Comparison of ENCODE assay signal across 8 cellular contexts in genomic region chr7:126700807-126701604, GRCh38.
A peak's percentile ranks its signal among the peaks of the same experiment; 100 is the strongest.
DNase-seq lines count a peak whose midpoint lies in the region; ATAC-seq and TF ChIP-seq lines count a peak whose summit lies in the region.

No MANE protein-coding gene starts in this region.

- no peaks in the 10 kb centered on the region for H3K4me1 ChIP-seq in Peyer's patch

- H3K27me3 Mint-ChIP-seq in activated naive CD4-positive, alpha-beta T cell treated with anti-CD3 and anti-CD28 coated beads for 36 hours (ENCODE audit: low read depth) = peaks cover 2% of the 10 kb centered on the region

- no peaks in the 10 kb centered on the region for H3K27me3 ChIP-seq in Peyer's patch

- no peak overlapping the region for H3K4me3 ChIP-seq in Peyer's patch

- intact Hi-C loops in activated naive CD4-positive, alpha-beta T cell treated with anti-CD3 and anti-CD28 coated beads for 36 hours (cut with micrococcal nuclease) = no loop called here

- H3K27ac Mint-ChIP-seq in activated naive CD4-positive, alpha-beta T cell treated with anti-CD3 and anti-CD28 coated beads for 36 hours = no peak overlapping the region

- no peak overlapping the region for H3K4me3 Mint-ChIP-seq in activated naive CD4-positive, alpha-beta T cell treated with anti-CD3 and anti-CD28 coated beads for 36 hours

- CTCF ChIA-PET in activated naive CD4-positive, alpha-beta T cell treated with anti-CD3 and anti-CD28 coated beads for 36 hours (lab: Charles Lee) = no interaction called here
- CTCF ChIA-PET in HEK293T (lab: Yijun Ruan, JAX) = interaction anchor here (0.6 kb wide), 1 partner anchor 754 kb away, joined by 3 read pairs; no protein-coding TSS in a partner anchor

- no peak for TF ChIP-seq POLR2A in Peyer's patch (IDR thresholded peaks at IDR 0.05)

- peaks cover 4% of the 10 kb centered on the region for H3K9me3 Mint-ChIP-seq in activated naive CD4-positive, alpha-beta T cell treated with anti-CD3 and anti-CD28 coated beads for 36 hours

- POLR2A ChIA-PET in HEK293T (lab: Yijun Ruan, JAX) = no interaction called here

- peak; percentile 78 for DNase-seq in GM03348 (ENCODE audit: low spot score)
- DNase-seq in HT1080 (ENCODE audit: low read depth) = peak; percentile 99
- peak in 2 of 3 donors; percentile 56 to 60 for DNase-seq in Peyer's patch
- peak; percentile 72 for DNase-seq in activated naive CD4-positive, alpha-beta T cell treated with anti-CD3 and anti-CD28 coated beads for 36 hours
- DNase-seq in islet precursor cell = peak; percentile 96
- DNase-seq in stimulated activated CD8-positive, alpha-beta memory T cell treated with anti-CD3 and anti-CD28 coated beads, Interleukin-7, amount 100 ng/mL, for 4 hours (ENCODE audit: low read depth in 2 of 2) = peak; percentile 20 to 27
- DNase-seq in HEK293T (ENCODE audit: extremely low spot score) = no peak

- H3K36me3 Mint-ChIP-seq in activated naive CD4-positive, alpha-beta T cell treated with anti-CD3 and anti-CD28 coated beads for 36 hours (ENCODE audit: low read depth) = no peaks in the 10 kb centered on the region

- H3K4me1 Mint-ChIP-seq in activated naive CD4-positive, alpha-beta T cell treated with anti-CD3 and anti-CD28 coated beads for 36 hours (ENCODE audit: low read depth) = no peaks in the 10 kb centered on the region

- H3K36me3 ChIP-seq in Peyer's patch = no peaks in the 10 kb centered on the region

- ATAC-seq in GM21526 (IDR thresholded peaks at IDR 0.05; ENCODE audit: low FRiP score, unreplicated experiment) = peak; percentile 90

- no peak overlapping the region for H3K27ac ChIP-seq in Peyer's patch

- H3K9me3 ChIP-seq in Peyer's patch = no peaks in the 10 kb centered on the region

- no peak for TF ChIP-seq CTCF in Peyer's patch (IDR thresholded peaks at IDR 0.05)

TF ChIP-seq in HEK293T, 16 proteins besides CTCF, POLR2A, EP300 and RAD21:
- TF ChIP-seq HDGF (IDR thresholded peaks at IDR 0.05; ENCODE audit: borderline replicate concordance) (no peak), FOXK2 (IDR thresholded peaks at IDR 0.05) (no peak), L3MBTL2 (conservative IDR thresholded peaks at IDR 0.05) (no peak), ELF4 (IDR thresholded peaks at IDR 0.05) (no peak)
